Comparison of ENCODE assay signal across 11 cellular contexts in genomic region chr2:221529177-221529942, GRCh38. TPM values are rescaled to one million over a fixed set of nuclear protein-coding genes. Genes with fewer than 3 reads are reported as not detected.
DNase-seq lines count a peak whose midpoint lies in the region; ATAC-seq and TF ChIP-seq lines count a peak whose summit lies in the region.
"Had no signal": no experiment of that assay in that cellular context is flagged by ENCODE, and none has a peak within 500 bp of the region (broad histone marks: within the 10 kb centered on the region; RNA-seq: fewer than 3 reads in every experiment).

No MANE protein-coding gene starts in this region.

- no peaks in the 10 kb centered on the region for H3K9me3 Mint-ChIP-seq in CD4-positive, alpha-beta T cell
- H3K9me3 Mint-ChIP-seq in T-cell, result no peaks in the 10 kb centered on the region
- no peaks in the 10 kb centered on the region for H3K9me3 Mint-ChIP-seq in naive thymus-derived CD4-positive, alpha-beta T cell

- ATAC-seq in CD4-positive, alpha-beta T cell (ENCODE audit: poor library complexity), result no peak
- ATAC-seq in T-cell (replicated peaks in 1 of 4) (peak in 3 of 4 experiments; percentile 13 to 44 (median 18)), HG02610 (IDR thresholded peaks at IDR 0.05; ENCODE audit: unreplicated experiment) (no peak), GM19351 (IDR thresholded peaks at IDR 0.05; ENCODE audit: unreplicated experiment) (no peak)
- peak; percentile 28 for ATAC-seq in naive thymus-derived CD4-positive, alpha-beta T cell

- intact Hi-C loops in CD4-positive, alpha-beta T cell (cut with DNase I, micrococcal nuclease), result no loop called here
- intact Hi-C loops in dorsolateral prefrontal cortex (cut with DNase I), result no loop called here
- intact Hi-C loops in naive thymus-derived CD4-positive, alpha-beta T cell (cut with micrococcal nuclease), result no loop called here

- peaks cover 37 to 38% of the 10 kb centered on the region in 2 donors for H3K4me1 ChIP-seq in naive thymus-derived CD4-positive, alpha-beta T cell (ENCODE audit: control insufficient read depth in 2 of 2, insufficient read depth in 2 of 2, low read length in 2 of 2)
- H3K4me1 ChIP-seq: right lobe of liver had no signal

- CTCF ChIA-PET in CD4-positive, alpha-beta T cell (lab: Charles Lee), result no interaction called here
- CTCF ChIA-PET in T-cell (lab: Charles Lee), result interaction anchor here in 1 of 2 donors (0.6 to 1.8 kb wide), 4 partner anchors 8 to 48 kb away, joined by 3 to 5 read pairs (median 4); no protein-coding TSS in a partner anchor
- CTCF ChIA-PET in naive thymus-derived CD4-positive, alpha-beta T cell (lab: Charles Lee), result interaction anchor here (0.7 kb wide), 1 partner anchor 42 kb away, joined by 3 read pairs; no protein-coding TSS in a partner anchor

- H3K27ac Mint-ChIP-seq in CD4-positive, alpha-beta T cell, result peak overlapping the region; percentile 91
- H3K27ac Mint-ChIP-seq in T-cell, result peak overlapping the region; percentile 89 to 91
- peak overlapping the region; percentile 66 to 95 (median 84) for H3K27ac Mint-ChIP-seq in naive thymus-derived CD4-positive, alpha-beta T cell

- H3K27ac ChIP-seq in CD4-positive, alpha-beta T cell (ENCODE audit: low read depth, low read length), result peak overlapping the region; percentile 8
- H3K27ac ChIP-seq in dorsolateral prefrontal cortex, result peak overlapping the region in 39 of 59 donors; percentile 4 to 82 (median 46)
- H3K27ac ChIP-seq in naive thymus-derived CD4-positive, alpha-beta T cell (ENCODE audit: low read depth, low read length), result no peak overlapping the region
- H3K27ac ChIP-seq: right lobe of liver had no signal

- no peaks in the 10 kb centered on the region for H3K27me3 ChIP-seq in CD4-positive, alpha-beta T cell (ENCODE audit: control insufficient read depth, insufficient read depth, low read length)
- H3K27me3 ChIP-seq in dorsolateral prefrontal cortex, result no peaks in the 10 kb centered on the region
- no peaks in the 10 kb centered on the region for H3K27me3 ChIP-seq in naive thymus-derived CD4-positive, alpha-beta T cell (ENCODE audit: control insufficient read depth in 2 of 2, insufficient read depth in 2 of 2, low read length in 2 of 2)
- H3K27me3 ChIP-seq: right lobe of liver had no signal

- no peaks in the 10 kb centered on the region for H3K36me3 ChIP-seq in naive thymus-derived CD4-positive, alpha-beta T cell (ENCODE audit: control insufficient read depth in 2 of 3, insufficient read depth in 3 of 3, low read length in 3 of 3)
- H3K36me3 ChIP-seq: right lobe of liver had no signal

- peaks cover 7% of the 10 kb centered on the region for H3K36me3 Mint-ChIP-seq in CD4-positive, alpha-beta T cell (ENCODE audit: low read depth)
- H3K36me3 Mint-ChIP-seq in T-cell, result peaks cover 11% of the 10 kb centered on the region
- H3K36me3 Mint-ChIP-seq in naive thymus-derived CD4-positive, alpha-beta T cell, result peaks cover 0 to 15% (median 0%) of the 10 kb centered on the region in 5 donors

- H3K4me3 ChIP-seq in dorsolateral prefrontal cortex, result peak overlapping the region in 15 of 59 donors; percentile 2 to 31 (median 15)
- no peak overlapping the region for H3K4me3 ChIP-seq in naive thymus-derived CD4-positive, alpha-beta T cell (ENCODE audit: low read length)
- H3K4me3 ChIP-seq: right lobe of liver had no signal

- DNase-seq in CD4-positive, alpha-beta T cell, result no peak
- no peak for DNase-seq in T-cell
- DNase-seq in dorsolateral prefrontal cortex, result no peak
- no peak for DNase-seq in naive thymus-derived CD4-positive, alpha-beta T cell
- DNase-seq in NCI-H2029 treated with DMSO at 0.1 percent for 48 hours (lab: John Stamatoyannopoulos, UW), result no peak
- DNase-seq in GM20000 (ENCODE audit: low spot score), result no peak
- DNase-seq: activated CD4-positive, alpha-beta T cell treated with anti-CD3 and anti-CD28 coated beads, Interleukin-2, amount 50 U/mL, for 1 hour; right lobe of liver; RPMI8226 had no signal

- H3K4me3 Mint-ChIP-seq in CD4-positive, alpha-beta T cell, result peak overlapping the region; percentile 47
- H3K4me3 Mint-ChIP-seq in T-cell, result peak overlapping the region; percentile 49 to 68 (median 62)
- H3K4me3 Mint-ChIP-seq in naive thymus-derived CD4-positive, alpha-beta T cell, result peak overlapping the region; percentile 42 to 84 (median 62)

- TF ChIP-seq CTCF in CD4-positive, alpha-beta T cell (IDR thresholded peaks at IDR 0.05), result no peak
- TF ChIP-seq CTCF in dorsolateral prefrontal cortex (IDR thresholded peaks at IDR 0.05 in 54 of 56, conservative IDR thresholded peaks at IDR 0.05 in 2 of 56; ENCODE audit: low read depth in 1 of 56, partially characterized antibody in 56 of 56) (no peak), GM20000 (IDR thresholded peaks at IDR 0.05; ENCODE audit: extremely low read depth, missing control alignments) (no peak)

- H3K9me3 ChIP-seq in CD4-positive, alpha-beta T cell (ENCODE audit: control insufficient read depth, low read length), result no peaks in the 10 kb centered on the region
- no peaks in the 10 kb centered on the region for H3K9me3 ChIP-seq in naive thymus-derived CD4-positive, alpha-beta T cell (ENCODE audit: control insufficient read depth in 2 of 3, low read length in 3 of 3)
- H3K9me3 ChIP-seq: right lobe of liver had no signal

- POLR2A ChIA-PET in CD4-positive, alpha-beta T cell (lab: Charles Lee), result interaction anchor here (0.6 to 3.7 kb wide), 7 partner anchors 9 to 100 kb away, joined by 3 to 64 read pairs (median 6); partner anchors contain the start of gene EPHA4
- POLR2A ChIA-PET in T-cell (lab: Charles Lee), result interaction anchor here in 1 of 2 donors (1.5 kb wide), 1 partner anchor 11 kb away, joined by 8 read pairs; no protein-coding TSS in a partner anchor
- POLR2A ChIA-PET in naive thymus-derived CD4-positive, alpha-beta T cell (lab: Charles Lee), result interaction anchor here (4.7 kb wide), 1 partner anchor 10 kb away, joined by 47 read pairs; no protein-coding TSS in a partner anchor

- H3K27me3 Mint-ChIP-seq in CD4-positive, alpha-beta T cell, result no peaks in the 10 kb centered on the region
- no peaks in the 10 kb centered on the region for H3K27me3 Mint-ChIP-seq in T-cell
- H3K27me3 Mint-ChIP-seq in naive thymus-derived CD4-positive, alpha-beta T cell, result peaks cover 0 to 6% (median 0%) of the 10 kb centered on the region in 5 donors

- H3K4me1 Mint-ChIP-seq in CD4-positive, alpha-beta T cell (ENCODE audit: low read depth), result peaks cover 78% of the 10 kb centered on the region
- peaks cover 53 to 80% (median 54%) of the 10 kb centered on the region in 3 donors for H3K4me1 Mint-ChIP-seq in T-cell
- peaks cover 20 to 52% (median 48%) of the 10 kb centered on the region in 7 donors for H3K4me1 Mint-ChIP-seq in naive thymus-derived CD4-positive, alpha-beta T cell

RNA-seq across cellular contexts. Expression of gene EPHA4, which starts 42.7 kb away (rescaled TPM):
- total RNA-seq in CD4-positive, alpha-beta T cell, result 10 to 100 TPM; 85.7 to 86.5 TPM
- total RNA-seq in T-cell (10 to 100 TPM; 47.2 to 93.9 (median 58.0) TPM), dorsolateral prefrontal cortex (100 to 1,000 TPM in 117 of 120 experiments, 10 to 100 TPM in 3; 61.1 to 341 (median 199) TPM)
- total RNA-seq in naive thymus-derived CD4-positive, alpha-beta T cell, result 10 to 100 TPM; 12.4 to 42.8 (median 30.6) TPM
- 10 to 100 TPM in 1 of 2 donors, 1 to 10 TPM in 1; 8.3 to 16.1 TPM for polyA plus RNA-seq in naive thymus-derived CD4-positive, alpha-beta T cell

Comparison
In these comparisons a context has a peak if more than half of its experiments do, and no peak if none do; other contexts are left out.
1. ATAC-seq: peak in T-cell (3 of 4) and naive thymus-derived CD4-positive, alpha-beta T cell (single experiment); none in CD4-positive, alpha-beta T cell (single experiment), HG02610 (single experiment) and GM19351 (single experiment).
2. Peak in every context shown above with its lines, with median percentiles within 50 percentile points of each other: H3K27ac Mint-ChIP-seq and H3K4me3 Mint-ChIP-seq.